ENCODE assay signal across 8 cellular contexts in the genomic region with DNA sequence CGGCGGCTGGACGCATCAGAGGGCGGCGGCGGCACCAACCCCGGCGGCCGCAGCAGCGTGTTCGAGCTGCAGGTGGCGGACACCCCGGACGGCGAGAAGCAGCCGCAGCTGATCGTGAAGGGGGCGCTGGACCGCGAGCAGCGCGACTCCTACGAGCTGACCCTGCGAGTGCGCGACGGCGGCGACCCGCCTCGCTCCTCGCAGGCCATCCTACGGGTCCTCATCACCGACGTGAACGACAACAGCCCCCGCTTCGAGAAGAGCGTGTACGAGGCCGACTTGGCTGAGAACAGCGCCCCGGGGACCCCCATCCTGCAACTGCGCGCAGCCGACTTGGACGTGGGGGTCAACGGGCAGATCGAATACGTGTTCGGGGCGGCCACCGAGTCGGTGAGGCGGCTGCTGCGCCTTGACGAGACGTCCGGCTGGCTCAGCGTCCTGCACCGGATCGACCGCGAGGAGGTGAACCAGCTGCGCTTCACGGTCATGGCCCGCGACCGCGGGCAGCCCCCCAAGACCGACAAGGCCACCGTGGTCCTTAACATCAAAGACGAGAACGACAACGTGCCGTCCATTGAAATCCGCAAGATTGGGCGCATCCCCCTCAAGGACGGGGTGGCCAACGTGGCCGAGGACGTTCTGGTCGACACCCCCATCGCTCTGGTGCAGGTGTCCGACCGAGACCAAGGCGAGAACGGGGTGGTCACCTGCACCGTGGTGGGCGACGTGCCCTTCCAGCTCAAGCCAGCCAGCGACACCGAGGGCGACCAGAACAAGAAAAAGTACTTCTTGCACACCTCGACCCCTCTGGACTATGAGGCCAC. TPM values are rescaled to one million over a fixed set of nuclear protein-coding genes. Genes with fewer than 3 reads are reported as not detected.
DNase-seq lines count a peak whose midpoint lies in the region; ATAC-seq and TF ChIP-seq lines count a peak whose summit lies in the region.

No MANE protein-coding gene starts in this region.

- no peak overlapping the region for H3K27ac ChIP-seq in mesodermal cell (ENCODE audit: low read depth, low read length, severe bottlenecking)
- peak overlapping the region in 1 of 3 donors; percentile 17 for H3K27ac ChIP-seq in thyroid gland

- no peak for ATAC-seq in HG03520 (IDR thresholded peaks at IDR 0.05; ENCODE audit: unreplicated experiment)

- DNase-seq in NCI-H146 (lab: John Stamatoyannopoulos, UW) (peak; percentile 53), NCI-H146 treated with DMSO at 0.1 percent for 48 hours (lab: John Stamatoyannopoulos, UW; ENCODE audit: unreplicated experiment) (no peak), endothelial cell (ENCODE audit: low spot score) (peak; percentile 7), thyroid gland (peak; percentile 36 to 44), NCI-H345 (lab: John Stamatoyannopoulos, UW) (no peak), NCI-H1048 (lab: John Stamatoyannopoulos, UW) (no peak)

- H3K27ac Mint-ChIP-seq in endothelial cell (ENCODE audit: unreplicated experiment): no peak overlapping the region

- no peak for TF ChIP-seq POLR2A in thyroid gland (IDR thresholded peaks at IDR 0.05)

- H3K4me1 ChIP-seq in mesodermal cell (ENCODE audit: control insufficient read depth, insufficient read depth, low read length, poor library complexity, severe bottlenecking) (peaks cover 3% of the 10 kb centered on the region), thyroid gland (peaks cover 13 to 18% of the 10 kb centered on the region in 2 donors)

- no peaks in the 10 kb centered on the region for H3K9me3 ChIP-seq in mesodermal cell (ENCODE audit: control insufficient read depth, low read length)
- no peaks in the 10 kb centered on the region for H3K9me3 ChIP-seq in thyroid gland

- TF ChIP-seq CTCF in endothelial cell (IDR thresholded peaks at IDR 0.05; ENCODE audit: unreplicated experiment) (no peak), thyroid gland (IDR thresholded peaks at IDR 0.05) (no peak)

- WGBS in mesodermal cell (ENCODE audit: insufficient coverage in 2 of 2), 2 experiments: 1% methylated on average over 92 of the region's 95 CpGs
- 9% methylated on average over 26 to 37 of the region's 95 CpGs for WGBS in thyroid gland, 2 donors

- H3K36me3 Mint-ChIP-seq in endothelial cell (ENCODE audit: low read depth, unreplicated experiment): no peaks in the 10 kb centered on the region

- peak overlapping the region; percentile 85 for H3K4me3 Mint-ChIP-seq in endothelial cell (ENCODE audit: unreplicated experiment)

- H3K4me1 Mint-ChIP-seq in endothelial cell (ENCODE audit: unreplicated experiment): peaks cover 18% of the 10 kb centered on the region

- peaks cover 30% of the 10 kb centered on the region for H3K27me3 Mint-ChIP-seq in endothelial cell (ENCODE audit: unreplicated experiment)

- H3K4me3 ChIP-seq in mesodermal cell (ENCODE audit: extremely low read depth, insufficient read depth, low read length, poor library complexity, severe bottlenecking): peak overlapping the region; percentile 73
- H3K4me3 ChIP-seq in thyroid gland (replicated peaks in 1 of 3): peak overlapping the region; percentile 23 to 45 (median 41)

- intact Hi-C loops in thyroid gland (cut with DNase I): loop anchor here (10.0 kb wide), 1 partner anchor 52 kb away; no protein-coding TSS in a partner anchor

- H3K27me3 ChIP-seq in thyroid gland: no peaks in the 10 kb centered on the region

- H3K9me3 Mint-ChIP-seq in endothelial cell (ENCODE audit: unreplicated experiment): no peaks in the 10 kb centered on the region

- peaks cover 20% of the 10 kb centered on the region for H3K36me3 ChIP-seq in mesodermal cell (ENCODE audit: control insufficient read depth, insufficient read depth, low read length)
- H3K36me3 ChIP-seq in thyroid gland: no peaks in the 10 kb centered on the region

RNA-seq across cellular contexts. Expression of gene PCDH7, which starts 2.1 kb away (rescaled TPM):
- total RNA-seq in endothelial cell (ENCODE audit: unreplicated experiment) (6.1 TPM), thyroid gland (10 to 100 TPM; 12.6 to 55.0 (median 40.0) TPM)
- 46.1 TPM for polyA plus RNA-seq in mesodermal cell (2013, experiment 1 of 2)
- polyA plus RNA-seq in mesodermal cell (2013, experiment 2 of 2): 39.3 TPM

Comparison
In these comparisons a context has a peak if more than half of its experiments do, and no peak if none do; other contexts are left out.
1. DNase-seq: peak in NCI-H146 (single experiment), endothelial cell (single experiment) and thyroid gland (2 of 2); none in NCI-H146 treated with DMSO at 0.1 percent for 48 hours (single experiment), NCI-H345 (single experiment) and NCI-H1048 (single experiment).